Comparison of ENCODE assay signal across 8 cellular contexts in genomic region chr7:48090095-48090805, GRCh38. TPM values are rescaled to one million over a fixed set of nuclear protein-coding genes. Genes with fewer than 3 reads are reported as not detected.
A peak's percentile ranks its signal among the peaks of the same experiment; 100 is the strongest.
DNase-seq lines count a peak whose midpoint lies in the region; ATAC-seq and TF ChIP-seq lines count a peak whose summit lies in the region.

No MANE protein-coding gene starts in this region.

- CTCF ChIA-PET in activated CD8-positive, alpha-beta memory T cell treated with anti-CD3 and anti-CD28 coated beads, Interleukin-2, amount 10 ng/mL, durations not matched to agents 7 days and 5 days (lab: Charles Lee), result interaction anchor here (2.1 kb wide), 1 partner anchor 20 kb away, joined by 12 read pairs; no protein-coding TSS in a partner anchor

- H3K27me3 Mint-ChIP-seq in activated CD8-positive, alpha-beta memory T cell treated with anti-CD3 and anti-CD28 coated beads, Interleukin-2, amount 10 ng/mL, durations not matched to agents 7 days and 5 days, result no peaks in the 10 kb centered on the region
- H3K27me3 Mint-ChIP-seq in chondrocyte (ENCODE audit: low read depth) (no peaks in the 10 kb centered on the region), type B pancreatic cell (peaks cover 29% of the 10 kb centered on the region)

- H3K27ac ChIP-seq in lower lobe of right lung, result peak overlapping the region; percentile 95

- H3K4me1 ChIP-seq in lower lobe of right lung, result peaks cover 78% of the 10 kb centered on the region

- H3K36me3 ChIP-seq in lower lobe of right lung, result peaks cover 47% of the 10 kb centered on the region

- no peak for ATAC-seq in activated CD8-positive, alpha-beta memory T cell treated with anti-CD3 and anti-CD28 coated beads, Interleukin-2, amount 10 ng/mL, durations not matched to agents 7 days and 5 days
- ATAC-seq in lower lobe of right lung (peak in 1 of 2 donors; percentile 3), GM18498 (IDR thresholded peaks at IDR 0.05; ENCODE audit: unreplicated experiment) (no peak)

- TF ChIP-seq CTCF in chondrocyte (IDR thresholded peaks at IDR 0.05) (no peak), lower lobe of right lung (IDR thresholded peaks at IDR 0.05) (no peak), type B pancreatic cell (conservative IDR thresholded peaks at IDR 0.05) (no peak)

- peak overlapping the region; percentile 93 for H3K4me3 ChIP-seq in lower lobe of right lung

- H3K27me3 ChIP-seq in lower lobe of right lung (ENCODE audit: low read depth), result no peaks in the 10 kb centered on the region

- peak overlapping the region; percentile 98 for H3K27ac Mint-ChIP-seq in activated CD8-positive, alpha-beta memory T cell treated with anti-CD3 and anti-CD28 coated beads, Interleukin-2, amount 10 ng/mL, durations not matched to agents 7 days and 5 days
- H3K27ac Mint-ChIP-seq in chondrocyte (ENCODE audit: unreplicated experiment) (peak overlapping the region; percentile 98), type B pancreatic cell (peak overlapping the region; percentile 10)

- peak overlapping the region; percentile 82 for H3K4me3 Mint-ChIP-seq in activated CD8-positive, alpha-beta memory T cell treated with anti-CD3 and anti-CD28 coated beads, Interleukin-2, amount 10 ng/mL, durations not matched to agents 7 days and 5 days
- H3K4me3 Mint-ChIP-seq in chondrocyte (ENCODE audit: unreplicated experiment) (peak overlapping the region; percentile 84), type B pancreatic cell (peak overlapping the region; percentile 92)

- no peaks in the 10 kb centered on the region for H3K9me3 Mint-ChIP-seq in activated CD8-positive, alpha-beta memory T cell treated with anti-CD3 and anti-CD28 coated beads, Interleukin-2, amount 10 ng/mL, durations not matched to agents 7 days and 5 days (ENCODE audit: low read depth)
- H3K9me3 Mint-ChIP-seq in chondrocyte (ENCODE audit: low read depth), result no peaks in the 10 kb centered on the region
- H3K9me3 Mint-ChIP-seq in type B pancreatic cell, result no peaks in the 10 kb centered on the region

- DNase-seq in activated CD8-positive, alpha-beta memory T cell treated with anti-CD3 and anti-CD28 coated beads, Interleukin-2, amount 10 ng/mL, durations not matched to agents 7 days and 5 days, result no peak
- DNase-seq in activated CD8-positive, alpha-beta memory T cell treated with anti-CD3 and anti-CD28 coated beads for 24 hours, result no peak
- no peak for DNase-seq in chondrocyte (ENCODE audit: low spot score)
- peak; percentile 67 for DNase-seq in lower lobe of right lung
- no peak for DNase-seq in type B pancreatic cell (ENCODE audit: extremely low spot score, unreplicated experiment)
- DNase-seq in NCI-H1694 (lab: John Stamatoyannopoulos, UW), result no peak
- DNase-seq in central memory CD4-positive, alpha-beta T cell, result no peak

- intact Hi-C loops in lower lobe of right lung (cut with DNase I), result no loop called here

- H3K36me3 Mint-ChIP-seq in activated CD8-positive, alpha-beta memory T cell treated with anti-CD3 and anti-CD28 coated beads, Interleukin-2, amount 10 ng/mL, durations not matched to agents 7 days and 5 days, result peaks cover 46% of the 10 kb centered on the region
- peaks cover 10% of the 10 kb centered on the region for H3K36me3 Mint-ChIP-seq in chondrocyte (ENCODE audit: low read depth)
- peaks cover 4% of the 10 kb centered on the region for H3K36me3 Mint-ChIP-seq in type B pancreatic cell

- H3K9me3 ChIP-seq in lower lobe of right lung, result no peaks in the 10 kb centered on the region

- H3K4me1 Mint-ChIP-seq in activated CD8-positive, alpha-beta memory T cell treated with anti-CD3 and anti-CD28 coated beads, Interleukin-2, amount 10 ng/mL, durations not matched to agents 7 days and 5 days, result peaks cover 74% of the 10 kb centered on the region
- H3K4me1 Mint-ChIP-seq in chondrocyte (ENCODE audit: low read depth) (peaks cover 86% of the 10 kb centered on the region), type B pancreatic cell (ENCODE audit: unreplicated experiment) (peaks cover 9% of the 10 kb centered on the region)

RNA-seq across cellular contexts. Expression of gene UPP1, which starts 1.2 kb away (rescaled TPM):
- total RNA-seq in activated CD8-positive, alpha-beta memory T cell treated with anti-CD3 and anti-CD28 coated beads, Interleukin-2, amount 10 ng/mL, durations not matched to agents 7 days and 5 days, result 10 to 100 TPM; 57.9 to 87.6 TPM
- total RNA-seq in chondrocyte (25.7 to 51.1 TPM (median 48.5 TPM) in 3 replicates), lower lobe of right lung (61.0 TPM), type B pancreatic cell (ENCODE audit: low replicate concordance) (14.3 and 15.8 TPM in 2 replicates)

RNA-seq across cellular contexts. Expression of gene C7orf57, which starts 54.9 kb away (rescaled TPM):
- total RNA-seq in activated CD8-positive, alpha-beta memory T cell treated with anti-CD3 and anti-CD28 coated beads, Interleukin-2, amount 10 ng/mL, durations not matched to agents 7 days and 5 days, result under 1 TPM; 0.12 to 0.15 TPM
- total RNA-seq in chondrocyte (not detected in 3 replicates), lower lobe of right lung (1.6 TPM), type B pancreatic cell (ENCODE audit: low replicate concordance) (0.36 and 1.5 TPM in 2 replicates)

Comparison
In these comparisons a context has a peak if more than half of its experiments do, and no peak if none do; other contexts are left out.
1. H3K27ac Mint-ChIP-seq: peak in every context shown above with its lines; median percentile 98 in activated CD8-positive, alpha-beta memory T cell treated with anti-CD3 and anti-CD28 coated beads, Interleukin-2, amount 10 ng/mL, durations not matched to agents 7 days and 5 days; 98 in chondrocyte; 10 in type B pancreatic cell.